8 cellular contexts compared by ENCODE assay signal in genomic region chr2:182186132-182186735, GRCh38.
DNase-seq lines count a peak whose midpoint lies in the region; ATAC-seq and TF ChIP-seq lines count a peak whose summit lies in the region.

No MANE protein-coding gene starts in this region.

- intact Hi-C loops in esophagus muscularis mucosa (cut with DNase I), result loop anchor here (2.0 kb wide), 1 partner anchor 465 kb away; no protein-coding TSS in a partner anchor

- no peak overlapping the region for H3K4me3 Mint-ChIP-seq in CD4-positive, CD25-positive, alpha-beta regulatory T cell

- no peaks in the 10 kb centered on the region for H3K36me3 ChIP-seq in CD4-positive, CD25-positive, alpha-beta regulatory T cell (ENCODE audit: control insufficient read depth, insufficient read depth, low read length)
- no peaks in the 10 kb centered on the region for H3K36me3 ChIP-seq in esophagus muscularis mucosa
- no peaks in the 10 kb centered on the region for H3K36me3 ChIP-seq in neutrophil

- peak in 2 of 3 donors; percentile 26 to 29 for DNase-seq in CD4-positive, CD25-positive, alpha-beta regulatory T cell
- DNase-seq in LHCN-M2 (ENCODE audit: low read depth) (peak; percentile 50), RPMI8226 (peak; percentile 70), esophagus muscularis mucosa (ENCODE audit: extremely low spot score) (no peak), activated T-cell treated with anti-CD3 and anti-CD28 coated beads for 4 hours (no peak)
- DNase-seq in activated CD4-positive, alpha-beta T cell treated with anti-CD3 and anti-CD28 coated beads, Interleukin-2, amount 50 U/mL, for 4 hours, result no peak

- H3K9me3 Mint-ChIP-seq in CD4-positive, CD25-positive, alpha-beta regulatory T cell, result peaks cover 0 to 3% (median 1%) of the 10 kb centered on the region in 7 donors

- ATAC-seq in CD4-positive, CD25-positive, alpha-beta regulatory T cell (ENCODE audit: low read depth in 2 of 2), result peak in 1 of 2 donors; percentile 52
- peak; percentile 70 for ATAC-seq in GM19452 (IDR thresholded peaks at IDR 0.05; ENCODE audit: unreplicated experiment)

- WGBS in esophagus muscularis mucosa, result 32% methylated on average over 4 of the region's 4 CpGs

- H3K27ac ChIP-seq in CD4-positive, CD25-positive, alpha-beta regulatory T cell (ENCODE audit: insufficient read depth, low read length, poor library complexity, severe bottlenecking), result no peak overlapping the region
- H3K27ac ChIP-seq in esophagus muscularis mucosa (replicated peaks in 1 of 4), result no peak overlapping the region
- H3K27ac ChIP-seq in neutrophil, result no peak overlapping the region

- H3K27me3 ChIP-seq in CD4-positive, CD25-positive, alpha-beta regulatory T cell (ENCODE audit: control insufficient read depth, insufficient read depth, low read length), result no peaks in the 10 kb centered on the region
- H3K27me3 ChIP-seq in esophagus muscularis mucosa (no peaks in the 10 kb centered on the region), neutrophil (no peaks in the 10 kb centered on the region)

- no peak for TF ChIP-seq POLR2A in esophagus muscularis mucosa (IDR thresholded peaks at IDR 0.05; ENCODE audit: low read depth)

- H3K27ac Mint-ChIP-seq in CD4-positive, CD25-positive, alpha-beta regulatory T cell, result no peak overlapping the region

- H3K9me3 ChIP-seq in CD4-positive, CD25-positive, alpha-beta regulatory T cell (ENCODE audit: control insufficient read depth in 2 of 2, low read length in 2 of 2), result no peaks in the 10 kb centered on the region
- H3K9me3 ChIP-seq in esophagus muscularis mucosa (peaks cover 0 to 6% (median 5%) of the 10 kb centered on the region in 4 donors), neutrophil (no peaks in the 10 kb centered on the region)

- TF ChIP-seq EP300 in esophagus muscularis mucosa (IDR thresholded peaks at IDR 0.05), result no peak

- TF ChIP-seq CTCF in esophagus muscularis mucosa (IDR thresholded peaks at IDR 0.05), result peak; percentile 82 to 90 (median 88)
- peak; percentile 49 for TF ChIP-seq CTCF in neutrophil (IDR thresholded peaks at IDR 0.05)

- no peak overlapping the region for H3K4me3 ChIP-seq in CD4-positive, CD25-positive, alpha-beta regulatory T cell (ENCODE audit: low read depth, low read length)
- no peak overlapping the region for H3K4me3 ChIP-seq in esophagus muscularis mucosa
- no peak overlapping the region for H3K4me3 ChIP-seq in neutrophil (ENCODE audit: low read depth in 1 of 2, low read length in 1 of 2)

- no peaks in the 10 kb centered on the region for H3K4me1 ChIP-seq in CD4-positive, CD25-positive, alpha-beta regulatory T cell (ENCODE audit: control insufficient read depth, insufficient read depth, low read length, poor library complexity, severe bottlenecking)
- H3K4me1 ChIP-seq in esophagus muscularis mucosa (peaks cover 0 to 3% (median 0%) of the 10 kb centered on the region in 4 donors), neutrophil (ENCODE audit: control insufficient read depth in 1 of 2, insufficient read depth in 1 of 2, low read depth in 1 of 2, low read length in 1 of 2) (no peaks in the 10 kb centered on the region)

- peaks cover 16% of the 10 kb centered on the region for H3K27me3 Mint-ChIP-seq in CD4-positive, CD25-positive, alpha-beta regulatory T cell

- no peaks in the 10 kb centered on the region for H3K36me3 Mint-ChIP-seq in CD4-positive, CD25-positive, alpha-beta regulatory T cell

- no peaks in the 10 kb centered on the region for H3K4me1 Mint-ChIP-seq in CD4-positive, CD25-positive, alpha-beta regulatory T cell

Comparison
In these comparisons a context has a peak if more than half of its experiments do, and no peak if none do; other contexts are left out.
1. DNase-seq: peak in CD4-positive, CD25-positive, alpha-beta regulatory T cell (2 of 3), LHCN-M2 (single experiment) and RPMI8226 (single experiment); none in esophagus muscularis mucosa (single experiment), activated T-cell treated with anti-CD3 and anti-CD28 coated beads for 4 hours (single experiment) and activated CD4-positive, alpha-beta T cell treated with anti-CD3 and anti-CD28 coated beads, Interleukin-2, amount 50 U/mL, for 4 hours (0 of 2).